14 cellular contexts compared by ENCODE assay signal in genomic region chr4:76354517-76355473, GRCh38. TPM values are rescaled to one million over a fixed set of nuclear protein-coding genes. Genes with fewer than 3 reads are reported as not detected.
DNase-seq lines count a peak whose midpoint lies in the region; ATAC-seq and TF ChIP-seq lines count a peak whose summit lies in the region.
"Had no signal": no experiment of that assay in that cellular context is flagged by ENCODE, and none has a peak within 500 bp of the region (broad histone marks: within the 10 kb centered on the region; RNA-seq: fewer than 3 reads in every experiment).

No MANE protein-coding gene starts in this region.

- H3K9ac ChIP-seq in MM.1S (ENCODE audit: low read length) (no peak overlapping the region), trophoblast cell (ENCODE audit: low read length) (no peak overlapping the region), SK-N-SH (no peak overlapping the region)

- peak overlapping the region; percentile 20 for H2AFZ ChIP-seq in MM.1S (ENCODE audit: low read length)
- no peak overlapping the region for H2AFZ ChIP-seq in trophoblast cell (ENCODE audit: insufficient read depth, low read length, poor library complexity)
- H2AFZ ChIP-seq in SK-N-SH (ENCODE audit: low read depth), result no peak overlapping the region

- H3K4me3 ChIP-seq in MM.1S (ENCODE audit: low read length), result no peak overlapping the region
- H3K4me3 ChIP-seq in trophoblast cell (ENCODE audit: low read depth, low read length), result no peak overlapping the region
- no peak overlapping the region for H3K4me3 ChIP-seq in SK-N-SH (ENCODE audit: low read depth in 2 of 2, low read length in 1 of 2)
- H3K4me3 ChIP-seq: suprapubic skin had no signal

- no peak overlapping the region for H2BK5ac ChIP-seq in trophoblast cell (ENCODE audit: low read depth, low read length, poor library complexity)

- H3K18ac ChIP-seq in trophoblast cell (ENCODE audit: low read length), result no peak overlapping the region

- H4K12ac ChIP-seq in trophoblast cell (ENCODE audit: low read depth, low read length), result no peak overlapping the region

- peaks cover 2% of the 10 kb centered on the region for H3K36me3 Mint-ChIP-seq in activated naive CD4-positive, alpha-beta T cell treated with anti-CD3 and anti-CD28 coated beads, Interleukin-2, amount 50 U/mL, for 24 hours

- H3K27me3 Mint-ChIP-seq in activated naive CD4-positive, alpha-beta T cell treated with anti-CD3 and anti-CD28 coated beads, Interleukin-2, amount 50 U/mL, for 24 hours, result no peaks in the 10 kb centered on the region

- no peak for TF ChIP-seq CTCF in MM.1S (IDR thresholded peaks at IDR 0.05; ENCODE audit: low read length)
- TF ChIP-seq CTCF in SK-N-SH (IDR thresholded peaks at IDR 0.05), result no peak

- ATAC-seq in GM19395 (IDR thresholded peaks at IDR 0.05; ENCODE audit: unreplicated experiment), result no peak

- H3K9me2 ChIP-seq in MM.1S (replicated peaks; ENCODE audit: insufficient read depth, low read length), result no peaks in the 10 kb centered on the region
- H3K9me2 ChIP-seq in SK-N-SH, result no peaks in the 10 kb centered on the region

- TF ChIP-seq RAD21 in SK-N-SH (IDR thresholded peaks at IDR 0.05; ENCODE audit: low read length), result no peak

- CTCF ChIA-PET in SK-N-SH (lab: Yijun Ruan, JAX), result interaction anchor here (0.6 to 1.4 kb wide), 5 partner anchors 8 to 150 kb away, joined by 3 to 4 read pairs (median 3); no protein-coding TSS in a partner anchor

- peak overlapping the region; percentile 15 for H3K4me3 Mint-ChIP-seq in activated naive CD4-positive, alpha-beta T cell treated with anti-CD3 and anti-CD28 coated beads, Interleukin-2, amount 50 U/mL, for 24 hours

- H3K27ac Mint-ChIP-seq in activated naive CD4-positive, alpha-beta T cell treated with anti-CD3 and anti-CD28 coated beads, Interleukin-2, amount 50 U/mL, for 24 hours, result peak overlapping the region; percentile 20

- H4K8ac ChIP-seq in trophoblast cell (ENCODE audit: low read depth, low read length), result no peak overlapping the region

- H4K20me1 ChIP-seq in MM.1S (ENCODE audit: insufficient read depth, low read length), result no peaks in the 10 kb centered on the region
- H4K20me1 ChIP-seq in SK-N-SH (ENCODE audit: insufficient read depth), result no peaks in the 10 kb centered on the region

- H3K9me3 Mint-ChIP-seq in activated naive CD4-positive, alpha-beta T cell treated with anti-CD3 and anti-CD28 coated beads, Interleukin-2, amount 50 U/mL, for 24 hours, result peaks cover 11% of the 10 kb centered on the region

- peak; percentile 42 for DNase-seq in NK-92 treated with Interleukin-12 subunit alpha and Interleukin-12 subunit beta, amount 100 ng/mL, for 24 hours (lab: John Stamatoyannopoulos, UW)
- DNase-seq in NK-92 (lab: John Stamatoyannopoulos, UW; ENCODE audit: unreplicated experiment), result no peak
- no peak for DNase-seq in MM.1S
- DNase-seq in stimulated activated CD4-positive, alpha-beta T cell treated with anti-CD3 and anti-CD28 coated beads, Interleukin-4, amount 100 ng/mL, for 24 hours, result peak; percentile 28
- DNase-seq in trophoblast cell, result no peak
- no peak for DNase-seq in SK-N-SH
- DNase-seq: glutamatergic neuron, kidney glomerular epithelial cell, NCI-H1417 treated with DMSO at 0.1 percent for 48 hours, NCI-H510A treated with DMSO at 0.1 percent for 48 hours had no signal

- no peak overlapping the region for H2BK12ac ChIP-seq in trophoblast cell (ENCODE audit: low read length)

- no peaks in the 10 kb centered on the region for H3K79me1 ChIP-seq in trophoblast cell (ENCODE audit: low read length)

- H3K4me1 Mint-ChIP-seq in activated naive CD4-positive, alpha-beta T cell treated with anti-CD3 and anti-CD28 coated beads, Interleukin-2, amount 50 U/mL, for 24 hours, result peaks cover 13% of the 10 kb centered on the region

- no peak overlapping the region for H2BK120ac ChIP-seq in trophoblast cell (ENCODE audit: insufficient read depth, low read length, poor library complexity)

- no peak overlapping the region for H4K91ac ChIP-seq in trophoblast cell (ENCODE audit: low read depth, low read length)

- H3K4me2 ChIP-seq in MM.1S (ENCODE audit: low read depth, low read length), result no peak overlapping the region
- no peak overlapping the region for H3K4me2 ChIP-seq in trophoblast cell (ENCODE audit: low read length)
- no peak overlapping the region for H3K4me2 ChIP-seq in SK-N-SH

- H3F3A ChIP-seq in MM.1S (ENCODE audit: insufficient read depth, low read length) (no peaks in the 10 kb centered on the region), SK-N-SH (replicated peaks; ENCODE audit: insufficient read depth) (no peaks in the 10 kb centered on the region)

- TF ChIP-seq EP300 in SK-N-SH (IDR thresholded peaks at IDR 0.05; ENCODE audit: borderline replicate concordance in 1 of 2, low read depth in 1 of 2, low read length in 1 of 2), result no peak

- no peaks in the 10 kb centered on the region for H3K79me2 ChIP-seq in MM.1S (ENCODE audit: low read length)
- no peaks in the 10 kb centered on the region for H3K79me2 ChIP-seq in trophoblast cell (ENCODE audit: control insufficient read depth, insufficient read depth, low read length, poor library complexity)
- H3K79me2 ChIP-seq in SK-N-SH (ENCODE audit: insufficient read depth), result no peaks in the 10 kb centered on the region

- POLR2A ChIA-PET in SK-N-SH (lab: Yijun Ruan, JAX), result no interaction called here

- no peak overlapping the region for H3K23ac ChIP-seq in trophoblast cell (ENCODE audit: low read length)

- H3K36me3 ChIP-seq in MM.1S (replicated peaks; ENCODE audit: insufficient read depth, low read length), result no peaks in the 10 kb centered on the region
- no peaks in the 10 kb centered on the region for H3K36me3 ChIP-seq in trophoblast cell (ENCODE audit: control insufficient read depth in 1 of 2, insufficient read depth in 2 of 2, low read length in 2 of 2)
- H3K36me3 ChIP-seq in SK-N-SH (replicated peaks in 1 of 2; ENCODE audit: control insufficient read depth in 1 of 2, insufficient read depth in 2 of 2, low read length in 1 of 2), result no peaks in the 10 kb centered on the region
- H3K36me3 ChIP-seq: suprapubic skin had no signal

- no CpG with 5 or more reads among the region's 9 CpGs for WGBS in trophoblast cell (ENCODE audit: extremely low coverage, insufficient coverage, insufficient read length)
- WGBS in SK-N-SH (ENCODE audit: low lambda C conversion rate), result 50% methylated on average over 9 of the region's 9 CpGs

- H3K4ac ChIP-seq in trophoblast cell (ENCODE audit: low read depth, low read length), result no peak overlapping the region

- no peak overlapping the region for H3K27ac ChIP-seq in MM.1S (ENCODE audit: low read length)
- H3K27ac ChIP-seq in trophoblast cell (ENCODE audit: low read depth, low read length), result no peak overlapping the region
- no peak overlapping the region for H3K27ac ChIP-seq in SK-N-SH (ENCODE audit: low read depth in 2 of 2, low read length in 1 of 2)
- H3K27ac ChIP-seq: 22Rv1, suprapubic skin had no signal

- no peak overlapping the region for H2AK5ac ChIP-seq in trophoblast cell (ENCODE audit: low read length)

- no peak overlapping the region for H3K14ac ChIP-seq in trophoblast cell (ENCODE audit: low read length)

- no peaks in the 10 kb centered on the region for H3K27me3 ChIP-seq in MM.1S (replicated peaks; ENCODE audit: insufficient read depth, low read length)
- H3K27me3 ChIP-seq in trophoblast cell (ENCODE audit: insufficient read depth, low read length), result no peaks in the 10 kb centered on the region
- H3K27me3 ChIP-seq in SK-N-SH (ENCODE audit: insufficient read depth), result no peaks in the 10 kb centered on the region
- H3K27me3 ChIP-seq: suprapubic skin had no signal

- H3K4me1 ChIP-seq in MM.1S (ENCODE audit: low read length), result peaks cover 5% of the 10 kb centered on the region; the same call in 1 of the 2 replicates
- H3K4me1 ChIP-seq in trophoblast cell (ENCODE audit: control insufficient read depth in 1 of 2, insufficient read depth in 2 of 2, low read length in 2 of 2), result no peaks in the 10 kb centered on the region
- H3K4me1 ChIP-seq in SK-N-SH (ENCODE audit: control insufficient read depth in 1 of 2, insufficient read depth in 2 of 2, low read depth in 1 of 2, low read length in 1 of 2), result no peaks in the 10 kb centered on the region
- H3K4me1 ChIP-seq: suprapubic skin had no signal

- no peaks in the 10 kb centered on the region for H3K9me3 ChIP-seq in MM.1S (replicated peaks; ENCODE audit: insufficient read depth, low read length)
- H3K9me3 ChIP-seq in trophoblast cell (ENCODE audit: insufficient read depth, low read depth, low read length), result peaks cover under 1% of the 10 kb centered on the region
- H3K9me3 ChIP-seq in SK-N-SH, result no peaks in the 10 kb centered on the region
- H3K9me3 ChIP-seq: suprapubic skin had no signal

TF ChIP-seq in SK-N-SH, 30 proteins besides CTCF, POLR2A, EP300 and RAD21:
- TF ChIP-seq IRF3 (IDR thresholded peaks at IDR 0.05; ENCODE audit: low read depth, low read length), result no peak
- TF ChIP-seq EZH2phosphoT487 (IDR thresholded peaks at IDR 0.05; ENCODE audit: borderline replicate concordance, low read depth), result no peak
- no peak for TF ChIP-seq SMC3 (IDR thresholded peaks at IDR 0.05; ENCODE audit: low read depth, low read length)
- TF ChIP-seq FOXJ3 (CRISPR knock-in tag; IDR thresholded peaks at IDR 0.05), result no peak
TF ChIP-seq in SK-N-SH: peak in this region for 0.

RNA-seq across cellular contexts. Expression of gene STBD1, which starts 48.3 kb away (rescaled TPM):
- 3.8 and 4.0 TPM in 2 replicates for polyA plus RNA-seq in trophoblast cell (2013)
- 1.6 and 1.8 TPM in 2 replicates for polyA plus RNA-seq in SK-N-SH (2012; rRNA removed)
- 1.5 and 2.1 TPM in 2 replicates for polyA plus RNA-seq in SK-N-SH (2012; cell fraction: cytosol; rRNA removed)
- polyA plus RNA-seq in SK-N-SH (2012; cell fraction: nucleus; rRNA removed), result 0.64 and 0.73 TPM in 2 replicates

Comparison
In these comparisons a context has a peak if more than half of its experiments do, and no peak if none do; other contexts are left out.
1. DNase-seq: peak in NK-92 treated with Interleukin-12 subunit alpha and Interleukin-12 subunit beta, amount 100 ng/mL, for 24 hours (single experiment) and stimulated activated CD4-positive, alpha-beta T cell treated with anti-CD3 and anti-CD28 coated beads, Interleukin-4, amount 100 ng/mL, for 24 hours (single experiment); none in NK-92 (single experiment), MM.1S (single experiment), trophoblast cell (0 of 2) and SK-N-SH (single experiment).